11 cellular contexts compared by ENCODE assay signal in the genomic region with DNA sequence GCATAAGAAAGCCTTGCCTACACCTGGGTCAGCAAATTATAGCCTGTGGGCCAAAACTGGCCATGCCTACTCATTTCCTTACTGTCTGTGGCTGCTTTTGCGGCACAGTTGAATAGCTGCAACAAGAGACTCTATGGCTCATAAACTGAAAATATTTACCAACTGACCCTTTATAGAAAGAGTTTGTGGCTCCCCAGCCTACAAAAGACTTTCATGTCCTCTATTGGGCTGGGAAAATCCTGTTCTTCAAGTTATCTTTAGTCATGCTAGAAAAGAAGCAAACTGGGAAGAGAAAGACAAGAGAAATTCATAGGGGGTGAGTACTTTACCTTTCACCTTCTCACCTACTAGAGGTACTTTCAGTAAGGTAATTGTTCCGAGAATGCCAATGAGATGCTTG.
DNase-seq lines count a peak whose midpoint lies in the region; ATAC-seq and TF ChIP-seq lines count a peak whose summit lies in the region.
"Had no signal": no experiment of that assay in that cellular context is flagged by ENCODE, and none has a peak within 500 bp of the region (broad histone marks: within the 10 kb centered on the region; RNA-seq: fewer than 3 reads in every experiment).

No MANE protein-coding gene starts in this region.

- peak; percentile 71 for ATAC-seq in GM19372 (IDR thresholded peaks at IDR 0.05; ENCODE audit: low read depth, unreplicated experiment)
- peak; percentile 74 for ATAC-seq in HG03108 (IDR thresholded peaks at IDR 0.05; ENCODE audit: unreplicated experiment)
- ATAC-seq in activated naive CD8-positive, alpha-beta T cell treated with anti-CD3 and anti-CD28 coated beads, Interleukin-2, amount 50 U/mL, for 24 hours: no peak
- ATAC-seq in omental fat pad (ENCODE audit: low FRiP score): no peak

- no peaks in the 10 kb centered on the region for H3K27me3 Mint-ChIP-seq in activated naive CD8-positive, alpha-beta T cell treated with anti-CD3 and anti-CD28 coated beads, Interleukin-2, amount 50 U/mL, for 24 hours

- peak overlapping the region; percentile 89 for H3K27ac Mint-ChIP-seq in activated naive CD8-positive, alpha-beta T cell treated with anti-CD3 and anti-CD28 coated beads, Interleukin-2, amount 50 U/mL, for 24 hours

- TF ChIP-seq CTCF in C4-2B (conservative IDR thresholded peaks at IDR 0.05): no peak
- TF ChIP-seq CTCF in GM10266 (IDR thresholded peaks at IDR 0.05; ENCODE audit: control insufficient read depth, insufficient read depth, low read depth, missing control alignments): no peak
- TF ChIP-seq CTCF in omental fat pad (IDR thresholded peaks at IDR 0.05): no peak

- peaks cover 15% of the 10 kb centered on the region for H3K36me3 Mint-ChIP-seq in activated naive CD8-positive, alpha-beta T cell treated with anti-CD3 and anti-CD28 coated beads, Interleukin-2, amount 50 U/mL, for 24 hours (ENCODE audit: low read depth)

- H3K4me1 Mint-ChIP-seq in activated naive CD8-positive, alpha-beta T cell treated with anti-CD3 and anti-CD28 coated beads, Interleukin-2, amount 50 U/mL, for 24 hours: peaks cover 53% of the 10 kb centered on the region

- H3K27ac ChIP-seq in C4-2B: peak overlapping the region; percentile 81; the same call in 1 of the 2 replicates
- H3K27ac ChIP-seq: HL-60 had no signal

- peaks cover 6% of the 10 kb centered on the region for H3K9me3 Mint-ChIP-seq in activated naive CD8-positive, alpha-beta T cell treated with anti-CD3 and anti-CD28 coated beads, Interleukin-2, amount 50 U/mL, for 24 hours

- no peak for DNase-seq in activated naive CD8-positive, alpha-beta T cell treated with anti-CD3 and anti-CD28 coated beads, Interleukin-2, amount 50 U/mL, for 24 hours
- no peak for DNase-seq in GM10266 (ENCODE audit: extremely low spot score)
- no peak for DNase-seq in NOMO-1 treated with dmso at 0.1 percent for 144 hours (lab: John Stamatoyannopoulos, UW; ENCODE audit: unreplicated experiment)
- no peak for DNase-seq in NCI-H2171 (lab: John Stamatoyannopoulos, UW)
- DNase-seq in omental fat pad (ENCODE audit: low spot score): no peak
- DNase-seq: activated effector memory CD4-positive, alpha-beta T cell treated with Interleukin-2 at 50 U/mL for 16 hours; Right ventricle myocardium superior had no signal

- H3K4me3 Mint-ChIP-seq in activated naive CD8-positive, alpha-beta T cell treated with anti-CD3 and anti-CD28 coated beads, Interleukin-2, amount 50 U/mL, for 24 hours: peak overlapping the region; percentile 38

Comparison
In these comparisons a context has a peak if more than half of its experiments do, and no peak if none do; other contexts are left out.
1. ATAC-seq: peak in GM19372 (single experiment) and HG03108 (single experiment); none in activated naive CD8-positive, alpha-beta T cell treated with anti-CD3 and anti-CD28 coated beads, Interleukin-2, amount 50 U/mL, for 24 hours (single experiment) and omental fat pad (single experiment).